In genomic region chr15:58628206-58629057, GRCh38 we compare ENCODE assay signal across 8 cellular contexts.
A peak's percentile ranks its signal among the peaks of the same experiment; 100 is the strongest.
DNase-seq lines count a peak whose midpoint lies in the region; ATAC-seq and TF ChIP-seq lines count a peak whose summit lies in the region.

No MANE protein-coding gene starts in this region.

- H3K4me1 ChIP-seq in fibroblast of lung (ENCODE audit: control insufficient read depth, extremely low read depth, insufficient read depth, low read length), result peaks cover 7% of the 10 kb centered on the region
- no peaks in the 10 kb centered on the region for H3K4me1 ChIP-seq in SJCRH30

- TF ChIP-seq CTCF in GM10248 (IDR thresholded peaks at IDR 0.05; ENCODE audit: control extremely low read depth, extremely low read depth, low read depth, missing control alignments) (no peak), fibroblast of lung (conservative IDR thresholded peaks at IDR 0.05 in 1 of 2, IDR thresholded peaks at IDR 0.05 in 1 of 2; ENCODE audit: low read depth in 1 of 2, low read length in 2 of 2) (no peak)

- DNase-seq in GM10248 (ENCODE audit: extremely low spot score) (peak; percentile 24), RPMI8226 (peak; percentile 26), fibroblast of lung (ENCODE audit: low read depth in 2 of 2) (peak; percentile 10 to 24), sciatic nerve (ENCODE audit: low spot score) (no peak), amygdala (lab: John Stamatoyannopoulos, UW) (no peak), SJCRH30 (no peak), NCI-H510A treated with DMSO at 0.1 percent for 48 hours (lab: John Stamatoyannopoulos, UW) (no peak)

- POLR2A ChIA-PET in GM10248 (lab: Yijun Ruan, JAX), result no interaction called here

- H3K4me3 ChIP-seq in fibroblast of lung (replicated peaks in 1 of 4; ENCODE audit: control extremely low read depth in 1 of 4, insufficient read depth in 1 of 4, low read depth in 3 of 4, low read length in 4 of 4) (peak overlapping the region; percentile 39 to 46 (median 45)), SJCRH30 (no peak overlapping the region)

- ATAC-seq in sciatic nerve (peak; percentile 59), GM21786 (IDR thresholded peaks at IDR 0.05; ENCODE audit: unreplicated experiment) (no peak)

- intact Hi-C loops in sciatic nerve (cut with DNase I), result no loop called here

- H3K9ac ChIP-seq in fibroblast of lung (ENCODE audit: insufficient read depth, low read length), result peak overlapping the region; percentile 48

- peak overlapping the region; percentile 71 for H3K27ac ChIP-seq in fibroblast of lung (ENCODE audit: insufficient read depth, low read length)
- no peak overlapping the region for H3K27ac ChIP-seq in SJCRH30

- H2AFZ ChIP-seq in fibroblast of lung (ENCODE audit: low read length), result peak overlapping the region; percentile 36

- CTCF ChIA-PET in GM10248 (lab: Yijun Ruan, JAX), result interaction anchor here (0.9 kb wide), 1 partner anchor 18 kb away, joined by 3 read pairs; no protein-coding TSS in a partner anchor

- H3K27me3 ChIP-seq in fibroblast of lung (ENCODE audit: control insufficient read depth, insufficient read depth, low read length) (no peaks in the 10 kb centered on the region), SJCRH30 (no peaks in the 10 kb centered on the region)

- H3K9me3 ChIP-seq in fibroblast of lung (ENCODE audit: control insufficient read depth, insufficient read depth, low read depth, low read length) (no peaks in the 10 kb centered on the region), SJCRH30 (replicated peaks) (no peaks in the 10 kb centered on the region)

- peak overlapping the region; percentile 91 for H3K4me2 ChIP-seq in fibroblast of lung (ENCODE audit: extremely low read depth, insufficient read depth, low read length)

- no peaks in the 10 kb centered on the region for H4K20me1 ChIP-seq in fibroblast of lung (ENCODE audit: control insufficient read depth, extremely low read depth, insufficient read depth, low read length)

- no peaks in the 10 kb centered on the region for H3K79me2 ChIP-seq in fibroblast of lung (ENCODE audit: control insufficient read depth, insufficient read depth, low read length)

- H3K36me3 ChIP-seq in fibroblast of lung (ENCODE audit: control insufficient read depth, insufficient read depth, low read length) (no peaks in the 10 kb centered on the region), SJCRH30 (peaks cover 81% of the 10 kb centered on the region)

Comparison
In these comparisons a context has a peak if more than half of its experiments do, and no peak if none do; other contexts are left out.
1. DNase-seq: peak in GM10248 (single experiment), RPMI8226 (single experiment) and fibroblast of lung (2 of 2); none in sciatic nerve (single experiment), amygdala (0 of 56), SJCRH30 (0 of 2) and NCI-H510A treated with DMSO at 0.1 percent for 48 hours (single experiment).